Comparison of ENCODE assay signal across 24 cellular contexts in the genomic region with DNA sequence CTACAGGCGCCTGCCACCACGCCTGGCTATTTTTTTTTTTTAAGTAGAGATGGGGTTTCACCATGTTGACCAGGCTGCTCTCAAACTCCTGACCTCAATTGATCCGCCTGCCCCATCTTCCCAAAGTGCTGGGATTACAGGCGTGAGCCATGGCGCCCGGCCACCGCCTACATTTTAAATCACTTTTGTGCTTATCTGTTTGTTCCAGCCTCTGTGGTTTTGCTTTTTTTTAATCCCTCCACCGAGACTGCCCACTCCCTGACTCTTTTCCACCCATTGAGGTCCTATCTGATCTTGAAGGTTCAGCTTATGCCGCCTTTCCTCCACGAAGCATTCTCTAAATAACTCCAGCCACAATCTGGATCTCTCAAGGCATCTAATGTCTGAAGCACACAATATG.
"Had no signal": no experiment of that assay in that cellular context is flagged by ENCODE, and none has a peak within 500 bp of the region (broad histone marks: within the 10 kb centered on the region; RNA-seq: fewer than 3 reads in every experiment).

No MANE protein-coding gene starts in this region.

- FAIRE-seq: islet of Langerhans, kidney had no signal

- ATAC-seq: left colon; left lung; lower lobe of right lung; natural killer cell; psoas muscle; right lobe of liver; stimulated activated memory B cell treated with anti-CD40 and anti-IgM and Interleukin-4, amounts not matched to agents 10 μg/mL and 1 μg/mL and 100 μg/mL, for 72 hours; stimulated activated naive CD8-positive, alpha-beta T cell treated with anti-CD3 and anti-CD28 coated beads, Interleukin-15, amount 100 ng/mL, for 72 hours had no signal

- DNase-seq: hypothalamus; immature natural killer cell; kidney; left colon; left lung; lower lobe of right lung; mammary epithelial cell; mesenchymal stem cell; naive B cell; natural killer cell; nephron progenitor cell; occipital lobe; psoas muscle; right lobe of liver; stimulated activated CD4-positive, alpha-beta T cell treated with anti-CD3 and anti-CD28 coated beads, Interleukin-1b, Interleukin-23, amount 100 ng/mL, for 48 hours; stimulated activated CD4-positive, alpha-beta T cell treated with anti-CD3 and anti-CD28 coated beads, Interleukin-2, amount 100 ng/mL, for 48 hours; stimulated activated CD4-positive, alpha-beta T cell treated with anti-CD3 and anti-CD28 coated beads, Interleukin-4, amount 100 ng/mL, for 4 hours; stimulated activated CD8-positive, alpha-beta memory T cell treated with anti-CD3 and anti-CD28 coated beads, Interleukin-4, amount 100 ng/mL, for 48 hours; stimulated activated naive CD4-positive, alpha-beta T cell treated with Interleukin-2 at 50 U/mL for 16 hours; stimulated activated naive CD8-positive, alpha-beta T cell treated with anti-CD3 and anti-CD28 coated beads, Interleukin-15, amount 100 ng/mL, for 72 hours; substantia nigra; uterus had no signal
